Comparison of ENCODE assay signal across 19 cellular contexts in the genomic region with DNA sequence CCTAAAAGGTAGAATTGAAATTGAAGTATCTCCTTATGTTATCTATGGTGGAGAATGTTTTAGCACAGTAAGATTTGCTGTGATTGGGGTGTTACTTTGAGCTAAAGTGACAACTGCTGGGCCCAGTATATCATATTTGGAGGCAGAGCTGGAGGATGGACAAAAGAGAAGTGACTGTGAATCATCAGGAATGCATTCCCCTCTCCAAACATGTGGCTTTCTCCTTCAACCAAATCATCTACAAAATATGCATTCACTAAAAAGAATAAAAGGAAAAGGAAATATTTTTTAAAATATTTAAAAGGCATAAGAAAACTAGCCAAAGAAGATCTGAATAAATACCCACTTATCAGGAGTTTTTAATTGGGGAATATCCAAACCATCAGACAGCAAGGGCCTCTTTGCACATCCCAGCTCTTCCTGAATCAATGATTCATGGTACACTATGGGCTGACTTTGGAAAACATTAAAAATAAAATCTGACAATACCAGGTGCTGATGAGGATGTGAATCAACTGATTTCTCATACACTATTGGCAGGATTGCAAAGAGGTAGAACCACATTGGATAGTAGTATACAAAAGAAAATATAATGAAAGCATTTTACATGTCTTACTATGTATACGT.
A peak's percentile ranks its signal among the peaks of the same experiment; 100 is the strongest.
DNase-seq lines count a peak whose midpoint lies in the region; ATAC-seq, FAIRE-seq and TF ChIP-seq lines count a peak whose summit lies in the region.
"Had no signal": no experiment of that assay in that cellular context is flagged by ENCODE, and none has a peak within 500 bp of the region (broad histone marks: within the 10 kb centered on the region; RNA-seq: fewer than 3 reads in every experiment).

No MANE protein-coding gene starts in this region.

- H3K4me3 Mint-ChIP-seq in natural killer cell, result no peak overlapping the region
- no peak overlapping the region for H3K4me3 Mint-ChIP-seq in endothelial cell (ENCODE audit: unreplicated experiment)
- H3K4me3 Mint-ChIP-seq: activated CD8-positive, alpha-beta T cell treated with anti-CD3 and anti-CD28 coated beads, Interleukin-2, amount 10 ng/mL, durations not matched to agents 7 days and 5 days; brain; CD8-positive, alpha-beta memory T cell; effector memory CD8-positive, alpha-beta T cell; GM23338; neural progenitor cell had no signal

- no peaks in the 10 kb centered on the region for H3K79me2 ChIP-seq in smooth muscle cell (ENCODE audit: low read depth)

- peaks cover 8% of the 10 kb centered on the region for H3K4me1 ChIP-seq in smooth muscle cell (ENCODE audit: low read depth)
- H3K4me1 ChIP-seq: stomach had no signal

- no peak overlapping the region for H3K9ac ChIP-seq in smooth muscle cell (ENCODE audit: low read depth)
- H3K9ac ChIP-seq: neural progenitor cell had no signal

- H3K27ac ChIP-seq in smooth muscle cell (ENCODE audit: low read depth), result peak overlapping the region; percentile 29
- H3K27ac ChIP-seq: neural progenitor cell, stomach had no signal

- no peaks in the 10 kb centered on the region for H3K36me3 ChIP-seq in smooth muscle cell (ENCODE audit: low read depth)
- H3K36me3 ChIP-seq: neural progenitor cell, stomach had no signal

- FAIRE-seq in H54 (lab: Jason Lieb, UNC), result peak; percentile 79
- FAIRE-seq: GM18507 had no signal

- H3K27me3 Mint-ChIP-seq in natural killer cell (ENCODE audit: low read depth in 2 of 2), result no peaks in the 10 kb centered on the region
- H3K27me3 Mint-ChIP-seq in endothelial cell (ENCODE audit: unreplicated experiment), result no peaks in the 10 kb centered on the region
- H3K27me3 Mint-ChIP-seq: brain; effector memory CD8-positive, alpha-beta T cell had no signal

- peak overlapping the region; percentile 43 for H3K4me2 ChIP-seq in smooth muscle cell
- H3K4me2 ChIP-seq: GM23338 had no signal

- no peaks in the 10 kb centered on the region for H4K20me1 ChIP-seq in smooth muscle cell (ENCODE audit: low read depth)

- peaks cover 2 to 8% of the 10 kb centered on the region in 2 donors for H3K9me3 Mint-ChIP-seq in natural killer cell
- no peaks in the 10 kb centered on the region for H3K9me3 Mint-ChIP-seq in endothelial cell (ENCODE audit: unreplicated experiment)
- H3K9me3 Mint-ChIP-seq: GM23338, neural progenitor cell had no signal

- no peaks in the 10 kb centered on the region for H3F3A ChIP-seq in smooth muscle cell (ENCODE audit: low read depth)

- H3K9me3 ChIP-seq in smooth muscle cell (replicated peaks; ENCODE audit: low read depth), result no peaks in the 10 kb centered on the region
- H3K9me3 ChIP-seq: stomach had no signal

- intact Hi-C loops in natural killer cell (cut with micrococcal nuclease), result no loop called here

- no peak for ATAC-seq in natural killer cell
- ATAC-seq: activated CD8-positive, alpha-beta T cell treated with anti-CD3 and anti-CD28 coated beads, Interleukin-2, amount 10 ng/mL, durations not matched to agents 7 days and 5 days; effector memory CD8-positive, alpha-beta T cell; GM23338 had no signal

- no peaks in the 10 kb centered on the region for H3K4me1 Mint-ChIP-seq in natural killer cell
- no peaks in the 10 kb centered on the region for H3K4me1 Mint-ChIP-seq in endothelial cell (ENCODE audit: unreplicated experiment)
- H3K4me1 Mint-ChIP-seq: brain; CD8-positive, alpha-beta memory T cell had no signal

- no peaks in the 10 kb centered on the region for H3K27me3 ChIP-seq in smooth muscle cell (ENCODE audit: low read depth)
- H3K27me3 ChIP-seq: neural progenitor cell, stomach had no signal

- 94% methylated on average over 1 of the region's 1 CpG for WGBS in smooth muscle cell (ENCODE audit: low lambda C conversion rate)

- TF ChIP-seq CTCF in smooth muscle cell (IDR thresholded peaks at IDR 0.05; ENCODE audit: borderline replicate concordance, insufficient read depth, poor library complexity, severe bottlenecking), result no peak
- TF ChIP-seq CTCF in natural killer cell (IDR thresholded peaks at IDR 0.05), result no peak
- TF ChIP-seq CTCF in endothelial cell (IDR thresholded peaks at IDR 0.05; ENCODE audit: unreplicated experiment), result no peak

- no peak overlapping the region for H3K27ac Mint-ChIP-seq in natural killer cell
- no peak overlapping the region for H3K27ac Mint-ChIP-seq in endothelial cell (ENCODE audit: unreplicated experiment)
- H3K27ac Mint-ChIP-seq: activated CD8-positive, alpha-beta T cell treated with anti-CD3 and anti-CD28 coated beads, Interleukin-2, amount 10 ng/mL, durations not matched to agents 7 days and 5 days; brain; CD8-positive, alpha-beta memory T cell; effector memory CD8-positive, alpha-beta T cell; GM23338; neural progenitor cell had no signal

- no peaks in the 10 kb centered on the region for H3K36me3 Mint-ChIP-seq in natural killer cell
- no peaks in the 10 kb centered on the region for H3K36me3 Mint-ChIP-seq in endothelial cell (ENCODE audit: low read depth, unreplicated experiment)
- H3K36me3 Mint-ChIP-seq: brain; CD8-positive, alpha-beta memory T cell; neural progenitor cell had no signal

- TF ChIP-seq POLR2A in H54 (IDR thresholded peaks at IDR 0.05; ENCODE audit: low read depth, low read length), result no peak

- no peak overlapping the region for H3K4me3 ChIP-seq in smooth muscle cell
- H3K4me3 ChIP-seq: GM23338, neural progenitor cell, stomach had no signal

- DNase-seq in H54 (ENCODE audit: insufficient read length, low spot score) (no peak), SW 1271 (lab: John Stamatoyannopoulos, UW) (peak; percentile 1 to 34), fibroblast of peridontal ligament (ENCODE audit: extremely low read depth) (peak; percentile 81), smooth muscle cell (lab: John Stamatoyannopoulos, UW; ENCODE audit: unreplicated experiment) (no peak), NCI-H1694 treated with DMSO at 0.1 percent for 48 hours (lab: John Stamatoyannopoulos, UW) (no peak), natural killer cell (no peak), endothelial cell (ENCODE audit: low spot score) (no peak)
- DNase-seq in stimulated activated CD4-positive, alpha-beta T cell treated with anti-CD3 and anti-CD28 coated beads, Interleukin-4, amount 100 ng/mL, for 4 hours, result no peak
- DNase-seq: activated CD8-positive, alpha-beta T cell treated with anti-CD3 and anti-CD28 coated beads, Interleukin-2, amount 10 ng/mL, durations not matched to agents 7 days and 5 days; activated effector memory CD4-positive, alpha-beta T cell treated with Interleukin-2 at 50 U/mL for 16 hours; CD8-positive, alpha-beta memory T cell; effector memory CD8-positive, alpha-beta T cell; GF-D8; NCI-H2081 treated with DMSO at 0.1 percent for 48 hours; stomach had no signal

- no peak overlapping the region for H2AFZ ChIP-seq in smooth muscle cell (ENCODE audit: low read depth)
- H2AFZ ChIP-seq: GM23338, neural progenitor cell had no signal

Comparison
In these comparisons a context has a peak if more than half of its experiments do, and no peak if none do; other contexts are left out.
1. DNase-seq: peak in SW 1271 (2 of 2) and fibroblast of peridontal ligament (single experiment); none in H54 (single experiment), smooth muscle cell (single experiment), NCI-H1694 treated with DMSO at 0.1 percent for 48 hours (single experiment), natural killer cell (single experiment), endothelial cell (single experiment) and stimulated activated CD4-positive, alpha-beta T cell treated with anti-CD3 and anti-CD28 coated beads, Interleukin-4, amount 100 ng/mL, for 4 hours (0 of 2).